19 cellular contexts compared by ENCODE assay signal in genomic region chr2:55054076-55054475, GRCh38. TPM values are rescaled to one million over a fixed set of nuclear protein-coding genes. Genes with fewer than 3 reads are reported as not detected.
DNase-seq lines count a peak whose midpoint lies in the region; ATAC-seq and TF ChIP-seq lines count a peak whose summit lies in the region.
"Had no signal": no experiment of that assay in that cellular context is flagged by ENCODE, and none has a peak within 500 bp of the region (broad histone marks: within the 10 kb centered on the region; RNA-seq: fewer than 3 reads in every experiment).

No MANE protein-coding gene starts in this region.

- H3K4me3 ChIP-seq in thymus (ENCODE audit: low read length) (no peak overlapping the region), GM23338 (no peak overlapping the region)
- H3K4me3 ChIP-seq: left lung, mucosa of descending colon, right atrium auricular region had no signal

- DNase-seq in activated naive CD4-positive, alpha-beta T cell (lab: John Stamatoyannopoulos, UW), result no peak
- DNase-seq in GM23338 (ENCODE audit: low spot score), result no peak
- DNase-seq in pons (ENCODE audit: low spot score), result no peak
- DNase-seq: activated CD4-positive, alpha-beta T cell treated with anti-CD3 and anti-CD28 coated beads, Interleukin-2, amount 50 U/mL, for 4 hours; effector CD4-positive, alpha-beta T cell; left lung; mucosa of descending colon; NCI-H2171; NCI-H82; occipital lobe had no signal

- H3K27me3 ChIP-seq in thymus (ENCODE audit: control insufficient read depth, insufficient read depth) (no peaks in the 10 kb centered on the region), GM23338 (ENCODE audit: insufficient read depth) (no peaks in the 10 kb centered on the region)
- H3K27me3 ChIP-seq: left lung, right atrium auricular region had no signal

- H3K4me1 Mint-ChIP-seq in activated naive CD4-positive, alpha-beta T cell treated with anti-CD3 and anti-CD28 coated beads, Interleukin-2, amount 50 U/mL, for 24 hours, result peaks cover 48% of the 10 kb centered on the region
- peaks cover 40% of the 10 kb centered on the region for H3K4me1 Mint-ChIP-seq in activated naive CD8-positive, alpha-beta T cell (ENCODE audit: low read depth)
- H3K4me1 Mint-ChIP-seq in GM23338, result peaks cover 13% of the 10 kb centered on the region

- no peaks in the 10 kb centered on the region; the same call in 1 of the 2 replicates for H3F3A ChIP-seq in GM23338 (replicated peaks; ENCODE audit: low read depth)

- H3K27ac ChIP-seq in KOPT-K1 (ENCODE audit: low read depth, low read length, poor library complexity, severe bottlenecking), result peak overlapping the region; percentile 96
- H3K27ac ChIP-seq in thymus (ENCODE audit: low read depth), result peak overlapping the region; percentile 49
- H3K27ac ChIP-seq in GM23338 (ENCODE audit: low read depth), result no peak overlapping the region
- H3K27ac ChIP-seq: left lung, right atrium auricular region, RWPE1, VCaP had no signal

- no peak overlapping the region for H2AFZ ChIP-seq in GM23338

- no peak overlapping the region for H3K4me2 ChIP-seq in GM23338

- no peaks in the 10 kb centered on the region for H3K9me3 ChIP-seq in KOPT-K1 (ENCODE audit: insufficient read depth, low read length, poor library complexity, severe bottlenecking)
- no peaks in the 10 kb centered on the region for H3K9me3 ChIP-seq in thymus (ENCODE audit: control insufficient read depth)
- H3K9me3 ChIP-seq: left lung, mucosa of descending colon, right atrium auricular region had no signal

- peak overlapping the region; percentile 49 for H3K4me3 Mint-ChIP-seq in activated naive CD4-positive, alpha-beta T cell treated with anti-CD3 and anti-CD28 coated beads, Interleukin-2, amount 50 U/mL, for 24 hours
- H3K4me3 Mint-ChIP-seq in activated naive CD8-positive, alpha-beta T cell, result peak overlapping the region; percentile 68
- H3K4me3 Mint-ChIP-seq in GM23338, result no peak overlapping the region
- H3K4me3 Mint-ChIP-seq: central memory CD8-positive, alpha-beta T cell had no signal

- H3K27ac Mint-ChIP-seq in activated naive CD4-positive, alpha-beta T cell treated with anti-CD3 and anti-CD28 coated beads, Interleukin-2, amount 50 U/mL, for 24 hours, result no peak overlapping the region
- peak overlapping the region; percentile 86 for H3K27ac Mint-ChIP-seq in activated naive CD8-positive, alpha-beta T cell
- H3K27ac Mint-ChIP-seq in GM23338, result no peak overlapping the region

- H3K36me3 ChIP-seq in KOPT-K1 (ENCODE audit: insufficient read depth, low read length) (no peaks in the 10 kb centered on the region), thymus (ENCODE audit: control insufficient read depth, insufficient read depth) (no peaks in the 10 kb centered on the region), GM23338 (ENCODE audit: insufficient read depth) (no peaks in the 10 kb centered on the region)
- H3K36me3 ChIP-seq: left lung, right atrium auricular region had no signal

- no peaks in the 10 kb centered on the region for H3K36me3 Mint-ChIP-seq in activated naive CD4-positive, alpha-beta T cell treated with anti-CD3 and anti-CD28 coated beads, Interleukin-2, amount 50 U/mL, for 24 hours
- H3K36me3 Mint-ChIP-seq in activated naive CD8-positive, alpha-beta T cell, result no peaks in the 10 kb centered on the region
- H3K36me3 Mint-ChIP-seq in GM23338 (ENCODE audit: low read depth), result no peaks in the 10 kb centered on the region; the same call in 2 of the 3 replicates

- ATAC-seq in GM23338 (no peak), GM18505 (IDR thresholded peaks at IDR 0.05; ENCODE audit: unreplicated experiment) (no peak)
- ATAC-seq: left lung, mucosa of descending colon had no signal

- no peaks in the 10 kb centered on the region for H3K27me3 Mint-ChIP-seq in activated naive CD4-positive, alpha-beta T cell treated with anti-CD3 and anti-CD28 coated beads, Interleukin-2, amount 50 U/mL, for 24 hours
- H3K27me3 Mint-ChIP-seq in activated naive CD8-positive, alpha-beta T cell, result no peaks in the 10 kb centered on the region
- H3K27me3 Mint-ChIP-seq in GM23338 (ENCODE audit: insufficient read depth, low read depth, poor library complexity), result peaks cover 15% of the 10 kb centered on the region
- H3K27me3 Mint-ChIP-seq: central memory CD8-positive, alpha-beta T cell had no signal

- peaks cover 4% of the 10 kb centered on the region for H3K79me2 ChIP-seq in GM23338 (replicated peaks; ENCODE audit: insufficient read depth)

- TF ChIP-seq CTCF in GM23338 (conservative IDR thresholded peaks at IDR 0.05; ENCODE audit: low read depth in 2 of 2), result no peak

- 10% methylated on average over 2 of the region's 2 CpGs for WGBS in thymus

- H3K9me3 Mint-ChIP-seq in activated naive CD4-positive, alpha-beta T cell treated with anti-CD3 and anti-CD28 coated beads, Interleukin-2, amount 50 U/mL, for 24 hours, result no peaks in the 10 kb centered on the region
- H3K9me3 Mint-ChIP-seq in activated naive CD8-positive, alpha-beta T cell (ENCODE audit: low read depth), result no peaks in the 10 kb centered on the region
- no peaks in the 10 kb centered on the region for H3K9me3 Mint-ChIP-seq in GM23338
- H3K9me3 Mint-ChIP-seq: central memory CD8-positive, alpha-beta T cell had no signal

- H4K20me1 ChIP-seq in GM23338 (replicated peaks; ENCODE audit: insufficient read depth), result no peaks in the 10 kb centered on the region

- H3K9me2 ChIP-seq in GM23338 (ENCODE audit: insufficient read depth), result no peaks in the 10 kb centered on the region

- H3K4me1 ChIP-seq in thymus (ENCODE audit: control insufficient read depth, insufficient read depth, low read length) (peaks cover 9% of the 10 kb centered on the region), GM23338 (ENCODE audit: insufficient read depth) (peaks cover 20% of the 10 kb centered on the region)

- no peak for TF ChIP-seq POLR2A in GM18505 (IDR thresholded peaks at IDR 0.05; ENCODE audit: borderline replicate concordance, extremely low read depth, insufficient read depth, insufficient read length)

TF ChIP-seq in GM23338, 12 proteins besides CTCF, POLR2A, EP300 and RAD21 (continues in another document):
- no peak for TF ChIP-seq ZNF114 (CRISPR knock-in tag; IDR thresholded peaks at IDR 0.05)
- TF ChIP-seq ZNF331 (CRISPR knock-in tag; IDR thresholded peaks at IDR 0.05; ENCODE audit: low read depth), result no peak
- TF ChIP-seq REST (IDR thresholded peaks at IDR 0.05; ENCODE audit: unreplicated experiment), result no peak
- TF ChIP-seq STAT1 (IDR thresholded peaks at IDR 0.05; ENCODE audit: unreplicated experiment), result no peak
- TF ChIP-seq NANOG (IDR thresholded peaks at IDR 0.05; ENCODE audit: borderline replicate concordance), result no peak
- TF ChIP-seq POLR2AphosphoS5 (IDR thresholded peaks at IDR 0.05; ENCODE audit: low read depth), result no peak
- TF ChIP-seq CREB1 (CRISPR knock-in tag; IDR thresholded peaks at IDR 0.05; ENCODE audit: low read depth), result no peak

RNA-seq across cellular contexts. Expression of gene RTN4, which starts 3.8 kb away (rescaled TPM):
- polyA plus RNA-seq in thymus (183 TPM), GM23338 (2016; fragmentation: Nextera tagmentation; extraction: Ambion mirVana) (218 and 221 TPM in 2 replicates)
- total RNA-seq in GM23338 (2014; rRNA removed; shearing (Covaris generic)), result 221 and 244 TPM in 2 replicates
